1 cellular context compared by ENCODE assay signal in genomic region chr4:25844957-25845712, GRCh38.
TF ChIP-seq lines count a peak whose summit lies in the region.

No MANE protein-coding gene starts in this region.

TF ChIP-seq in H1, 55 proteins besides CTCF, POLR2A, EP300 and RAD21 (continued from another document):
- TF ChIP-seq JUN (IDR thresholded peaks at IDR 0.05; ENCODE audit: low read depth, low read length) (no peak), SUZ12 (IDR thresholded peaks at IDR 0.05; ENCODE audit: low read length) (no peak)
